In the genomic region with DNA sequence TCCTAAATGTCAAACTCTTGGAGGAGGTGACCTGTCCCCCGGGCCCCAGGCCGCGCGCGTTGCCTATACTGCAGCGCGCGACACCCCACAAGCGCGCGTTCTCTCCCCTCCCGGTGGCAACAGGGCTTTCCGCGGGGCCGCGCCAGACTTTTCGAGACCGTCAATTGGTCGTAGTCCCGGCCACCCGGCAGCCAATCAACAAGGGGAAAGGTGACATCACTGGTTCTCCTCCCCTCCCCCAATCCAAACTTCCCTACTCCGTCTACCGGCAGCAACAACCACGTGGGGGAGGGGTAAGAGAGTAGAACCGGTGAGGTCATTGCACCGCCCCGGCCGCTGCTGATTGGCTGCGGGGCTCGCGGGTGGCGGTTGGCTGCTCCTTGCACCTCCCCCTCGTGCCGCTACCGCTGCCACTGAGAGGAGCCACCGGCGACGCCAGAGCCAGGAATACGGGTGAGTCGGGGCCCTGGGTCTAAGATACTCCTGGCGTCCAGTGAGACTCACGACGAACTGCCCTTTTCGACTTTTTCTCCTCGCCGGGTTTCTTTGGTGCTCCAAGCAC, we compare ENCODE assay signal across 1 cellular context.
A peak's percentile ranks its signal among the peaks of the same experiment; 100 is the strongest.
TF ChIP-seq lines count a peak whose summit lies in the region.

No MANE protein-coding gene starts in this region.

TF ChIP-seq in GM12878, 131 proteins besides CTCF, POLR2A, EP300 and RAD21 (continued from another document):
- TF ChIP-seq, protein P1, sequence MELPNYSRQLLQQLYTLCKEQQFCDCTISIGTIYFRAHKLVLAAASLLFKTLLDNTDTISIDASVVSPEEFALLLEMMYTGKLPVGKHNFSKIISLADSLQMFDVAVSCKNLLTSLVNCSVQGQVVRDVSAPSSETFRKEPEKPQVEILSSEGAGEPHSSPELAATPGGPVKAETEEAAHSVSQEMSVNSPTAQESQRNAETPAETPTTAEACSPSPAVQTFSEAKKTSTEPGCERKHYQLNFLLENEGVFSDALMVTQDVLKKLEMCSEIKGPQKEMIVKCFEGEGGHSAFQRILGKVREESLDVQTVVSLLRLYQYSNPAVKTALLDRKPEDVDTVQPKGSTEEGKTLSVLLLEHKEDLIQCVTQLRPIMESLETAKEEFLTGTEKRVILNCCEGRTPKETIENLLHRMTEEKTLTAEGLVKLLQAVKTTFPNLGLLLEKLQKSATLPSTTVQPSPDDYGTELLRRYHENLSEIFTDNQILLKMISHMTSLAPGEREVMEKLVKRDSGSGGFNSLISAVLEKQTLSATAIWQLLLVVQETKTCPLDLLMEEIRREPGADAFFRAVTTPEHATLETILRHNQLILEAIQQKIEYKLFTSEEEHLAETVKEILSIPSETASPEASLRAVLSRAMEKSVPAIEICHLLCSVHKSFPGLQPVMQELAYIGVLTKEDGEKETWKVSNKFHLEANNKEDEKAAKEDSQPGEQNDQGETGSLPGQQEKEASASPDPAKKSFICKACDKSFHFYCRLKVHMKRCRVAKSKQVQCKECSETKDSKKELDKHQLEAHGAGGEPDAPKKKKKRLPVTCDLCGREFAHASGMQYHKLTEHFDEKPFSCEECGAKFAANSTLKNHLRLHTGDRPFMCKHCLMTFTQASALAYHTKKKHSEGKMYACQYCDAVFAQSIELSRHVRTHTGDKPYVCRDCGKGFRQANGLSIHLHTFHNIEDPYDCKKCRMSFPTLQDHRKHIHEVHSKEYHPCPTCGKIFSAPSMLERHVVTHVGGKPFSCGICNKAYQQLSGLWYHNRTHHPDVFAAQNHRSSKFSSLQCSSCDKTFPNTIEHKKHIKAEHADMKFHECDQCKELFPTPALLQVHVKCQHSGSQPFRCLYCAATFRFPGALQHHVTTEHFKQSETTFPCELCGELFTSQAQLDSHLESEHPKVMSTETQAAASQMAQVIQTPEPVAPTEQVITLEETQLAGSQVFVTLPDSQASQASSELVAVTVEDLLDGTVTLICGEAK (IDR thresholded peaks at IDR 0.05; ENCODE audit: borderline replicate concordance), result no peak
- TF ChIP-seq SREBF2 (IDR thresholded peaks at IDR 0.05; ENCODE audit: low read length) (no peak), HDGF (IDR thresholded peaks at IDR 0.05) (peak; percentile 75; the same call in 1 of the 2 replicates), SMC3 (IDR thresholded peaks at IDR 0.05; ENCODE audit: borderline replicate concordance, low read length) (no peak), NFXL1 (IDR thresholded peaks at IDR 0.05; ENCODE audit: borderline replicate concordance) (no peak), HDAC2 (IDR thresholded peaks at IDR 0.05) (no peak), TCF7 (IDR thresholded peaks at IDR 0.05; ENCODE audit: borderline replicate concordance) (no peak), YBX1 (IDR thresholded peaks at IDR 0.05) (no peak), TCF3 (IDR thresholded peaks at IDR 0.05; ENCODE audit: borderline replicate concordance, insufficient read depth, low read depth, low read length) (no peak), ZZZ3 (IDR thresholded peaks at IDR 0.05; ENCODE audit: control insufficient read depth, insufficient read length, low read depth) (no peak), DPF2 (IDR thresholded peaks at IDR 0.05) (no peak), ASH2L (IDR thresholded peaks at IDR 0.05; ENCODE audit: borderline replicate concordance, low read depth) (no peak), KAT2A (conservative IDR thresholded peaks at IDR 0.05; ENCODE audit: control insufficient read depth, low read depth, low read length) (no peak), SIN3A (IDR thresholded peaks at IDR 0.05; ENCODE audit: low read depth, low read length) (no peak), SMARCA5 (IDR thresholded peaks at IDR 0.05) (no peak)
- TF ChIP-seq, protein P2, sequence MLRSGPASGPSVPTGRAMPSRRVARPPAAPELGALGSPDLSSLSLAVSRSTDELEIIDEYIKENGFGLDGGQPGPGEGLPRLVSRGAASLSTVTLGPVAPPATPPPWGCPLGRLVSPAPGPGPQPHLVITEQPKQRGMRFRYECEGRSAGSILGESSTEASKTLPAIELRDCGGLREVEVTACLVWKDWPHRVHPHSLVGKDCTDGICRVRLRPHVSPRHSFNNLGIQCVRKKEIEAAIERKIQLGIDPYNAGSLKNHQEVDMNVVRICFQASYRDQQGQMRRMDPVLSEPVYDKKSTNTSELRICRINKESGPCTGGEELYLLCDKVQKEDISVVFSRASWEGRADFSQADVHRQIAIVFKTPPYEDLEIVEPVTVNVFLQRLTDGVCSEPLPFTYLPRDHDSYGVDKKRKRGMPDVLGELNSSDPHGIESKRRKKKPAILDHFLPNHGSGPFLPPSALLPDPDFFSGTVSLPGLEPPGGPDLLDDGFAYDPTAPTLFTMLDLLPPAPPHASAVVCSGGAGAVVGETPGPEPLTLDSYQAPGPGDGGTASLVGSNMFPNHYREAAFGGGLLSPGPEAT (IDR thresholded peaks at IDR 0.05; ENCODE audit: low read depth), result 0 out of 2 replicates have a peak, but pooled peaks have one; percentile 26
- TF ChIP-seq, protein P3, sequence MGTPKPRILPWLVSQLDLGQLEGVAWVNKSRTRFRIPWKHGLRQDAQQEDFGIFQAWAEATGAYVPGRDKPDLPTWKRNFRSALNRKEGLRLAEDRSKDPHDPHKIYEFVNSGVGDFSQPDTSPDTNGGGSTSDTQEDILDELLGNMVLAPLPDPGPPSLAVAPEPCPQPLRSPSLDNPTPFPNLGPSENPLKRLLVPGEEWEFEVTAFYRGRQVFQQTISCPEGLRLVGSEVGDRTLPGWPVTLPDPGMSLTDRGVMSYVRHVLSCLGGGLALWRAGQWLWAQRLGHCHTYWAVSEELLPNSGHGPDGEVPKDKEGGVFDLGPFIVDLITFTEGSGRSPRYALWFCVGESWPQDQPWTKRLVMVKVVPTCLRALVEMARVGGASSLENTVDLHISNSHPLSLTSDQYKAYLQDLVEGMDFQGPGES (IDR thresholded peaks at IDR 0.05), result no peak
- TF ChIP-seq, protein P4, sequence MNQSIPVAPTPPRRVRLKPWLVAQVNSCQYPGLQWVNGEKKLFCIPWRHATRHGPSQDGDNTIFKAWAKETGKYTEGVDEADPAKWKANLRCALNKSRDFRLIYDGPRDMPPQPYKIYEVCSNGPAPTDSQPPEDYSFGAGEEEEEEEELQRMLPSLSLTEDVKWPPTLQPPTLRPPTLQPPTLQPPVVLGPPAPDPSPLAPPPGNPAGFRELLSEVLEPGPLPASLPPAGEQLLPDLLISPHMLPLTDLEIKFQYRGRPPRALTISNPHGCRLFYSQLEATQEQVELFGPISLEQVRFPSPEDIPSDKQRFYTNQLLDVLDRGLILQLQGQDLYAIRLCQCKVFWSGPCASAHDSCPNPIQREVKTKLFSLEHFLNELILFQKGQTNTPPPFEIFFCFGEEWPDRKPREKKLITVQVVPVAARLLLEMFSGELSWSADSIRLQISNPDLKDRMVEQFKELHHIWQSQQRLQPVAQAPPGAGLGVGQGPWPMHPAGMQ (IDR thresholded peaks at IDR 0.05; ENCODE audit: borderline replicate concordance), result no peak
